ENCODE assay signal across 8 cellular contexts in genomic region chrX:49268702-49269009, GRCh38. TPM values are rescaled to one million over a fixed set of nuclear protein-coding genes. Genes with fewer than 3 reads are reported as not detected.
DNase-seq lines count a peak whose midpoint lies in the region; ATAC-seq, FAIRE-seq and TF ChIP-seq lines count a peak whose summit lies in the region.

No MANE protein-coding gene starts in this region.

- DNase-seq in heart right ventricle = no peak
- DNase-seq in left ventricle myocardium superior = no peak
- no peak for DNase-seq in MCF 10A (ENCODE audit: unreplicated experiment)
- peak in 1 of 2 donors; percentile 90 for DNase-seq in vagina (ENCODE audit: extremely low spot score in 2 of 2)
- DNase-seq in frontal cortex (ENCODE audit: low spot score in 2 of 2) = no peak
- no peak for DNase-seq in GOT3 (lab: John Stamatoyannopoulos, UW)
- DNase-seq in GM13977 (ENCODE audit: low spot score) = no peak

- BruUV-seq in MCF 10A (replicated peaks; lab: Mats Ljungman, UMichigan) = TSS peak; percentile 92

- ATAC-seq in heart right ventricle (no peak), left ventricle myocardium superior (no peak)

- H3K4me1 Mint-ChIP-seq in MCF 10A (ENCODE audit: insufficient read depth, unreplicated experiment) = peaks cover 12% of the 10 kb centered on the region

- H3K9me3 Mint-ChIP-seq in MCF 10A (ENCODE audit: unreplicated experiment) = peaks cover 14% of the 10 kb centered on the region

- TF ChIP-seq POLR2A in vagina (IDR thresholded peaks at IDR 0.05) = no peak

- intact Hi-C loops in heart right ventricle (cut with DNase I) = loop anchor here in 1 of 10 donors (10.0 kb wide), 1 partner anchor 74 kb away; no protein-coding TSS in a partner anchor
- intact Hi-C loops in left ventricle myocardium superior (cut with micrococcal nuclease) = no loop called here
- intact Hi-C loops in MCF 10A (cut with micrococcal nuclease) = loop anchor here (1.0 kb wide), 1 partner anchor 77 kb away; no protein-coding TSS in a partner anchor
- intact Hi-C loops in vagina (cut with DNase I) = loop anchor here (10.0 kb wide), 1 partner anchor 74 kb away; no protein-coding TSS in a partner anchor

- H3K4me3 Mint-ChIP-seq in MCF 10A (ENCODE audit: unreplicated experiment) = peak overlapping the region; percentile 90

- FAIRE-seq in frontal cortex (lab: Jason Lieb, UNC) = no peak

- H3K27ac ChIP-seq in heart right ventricle (peak overlapping the region; percentile 61 to 96 (median 89)), mesodermal cell (ENCODE audit: low read depth, low read length, severe bottlenecking) (peak overlapping the region; percentile 36), vagina (peak overlapping the region; percentile 85)

- TF ChIP-seq CTCF in heart right ventricle (IDR thresholded peaks at IDR 0.05) (no peak), MCF 10A (IDR thresholded peaks at IDR 0.05; ENCODE audit: unreplicated experiment) (no peak), vagina (IDR thresholded peaks at IDR 0.05) (no peak), GM13977 (IDR thresholded peaks at IDR 0.05; ENCODE audit: extremely low read depth, insufficient read depth, missing control alignments) (no peak)

- no peaks in the 10 kb centered on the region for H3K27me3 Mint-ChIP-seq in MCF 10A (ENCODE audit: insufficient read depth, unreplicated experiment)

- H3K4me1 ChIP-seq in heart right ventricle = peaks cover 0 to 39% (median 23%) of the 10 kb centered on the region in 9 donors
- H3K4me1 ChIP-seq in mesodermal cell (ENCODE audit: control insufficient read depth, insufficient read depth, low read length, poor library complexity, severe bottlenecking) = no peaks in the 10 kb centered on the region
- peaks cover 23% of the 10 kb centered on the region for H3K4me1 ChIP-seq in vagina

- 0% methylated on average over 3 to 4 of the region's 4 CpGs for WGBS in heart right ventricle, 2 donors
- 0% methylated on average over 3 of the region's 4 CpGs; no CpG with 5 or more reads in 1 of the 2 experiments for WGBS in mesodermal cell (ENCODE audit: insufficient coverage in 2 of 2), 2 experiments

- H3K27ac Mint-ChIP-seq in MCF 10A (ENCODE audit: low read depth, unreplicated experiment) = peak overlapping the region; percentile 97

- CTCF ChIA-PET in MCF 10A (lab: Yijun Ruan, JAX) = interaction anchor here (1.0 kb wide), 1 partner anchor 77 kb away, joined by 3 read pairs; no protein-coding TSS in a partner anchor

- POLR2A ChIA-PET in MCF 10A (lab: Yijun Ruan, JAX) = interaction anchor here (0.7 to 2.0 kb wide), 13 partner anchors 10 to 114 kb away, joined by 3 to 12 read pairs (median 4); partner anchors contain the start of gene CCDC22

- H3K36me3 ChIP-seq in heart right ventricle (no peaks in the 10 kb centered on the region), mesodermal cell (ENCODE audit: control insufficient read depth, insufficient read depth, low read length) (peaks cover 12% of the 10 kb centered on the region), vagina (no peaks in the 10 kb centered on the region)

- H3K36me3 Mint-ChIP-seq in MCF 10A (ENCODE audit: insufficient read depth, unreplicated experiment) = no peaks in the 10 kb centered on the region

- in situ Hi-C loops in GM13977 (cut with MboI; ENCODE audit: low pct_unique_long_range_greater_than_20kb, low sequenced_read_pairs, unreplicated experiment) = no loop called here

- H3K4me3 ChIP-seq in heart right ventricle (peak overlapping the region in 9 of 10 donors; percentile 67 to 79 (median 73)), mesodermal cell (ENCODE audit: extremely low read depth, insufficient read depth, low read length, poor library complexity, severe bottlenecking) (peak overlapping the region; percentile 49), vagina (peak overlapping the region; percentile 39 to 62)

- H3K9me3 ChIP-seq in heart right ventricle = no peaks in the 10 kb centered on the region
- no peaks in the 10 kb centered on the region for H3K9me3 ChIP-seq in mesodermal cell (ENCODE audit: control insufficient read depth, low read length)
- H3K9me3 ChIP-seq in vagina = no peaks in the 10 kb centered on the region

- H3K27me3 ChIP-seq in heart right ventricle = peaks cover 0 to 10% (median 0%) of the 10 kb centered on the region in 7 donors
- H3K27me3 ChIP-seq in vagina = no peaks in the 10 kb centered on the region

RNA-seq across cellular contexts. Expression of gene PPP1R3F, which starts 0.9 kb away (rescaled TPM):
- total RNA-seq in heart right ventricle (10 to 100 TPM; 16.1 to 26.0 (median 19.8) TPM), left ventricle myocardium superior (22.1 TPM), MCF 10A (2022) (7.0 and 9.1 TPM in 2 replicates), vagina (18.9 TPM), frontal cortex (17.1 TPM)
- polyA plus RNA-seq in heart right ventricle = 10 to 100 TPM; 10.8 to 23.1 TPM
- 5.0 TPM for polyA plus RNA-seq in mesodermal cell (2013, experiment 1 of 2)
- polyA plus RNA-seq in mesodermal cell (2013, experiment 2 of 2) = 4.8 TPM

RNA-seq across cellular contexts. Expression of gene FOXP3, which starts 4.1 kb away (rescaled TPM):
- total RNA-seq in heart right ventricle (1 to 10 TPM in 1 of 10 donors, not detected in 9; 1.2 TPM), left ventricle myocardium superior (not detected), MCF 10A (2022) (0.26 and 0.32 TPM in 2 replicates), vagina (1.5 TPM), frontal cortex (not detected)
- under 1 TPM in 1 of 2 donors, not detected in 1; 0.04 TPM for polyA plus RNA-seq in heart right ventricle
- not detected for polyA plus RNA-seq in mesodermal cell (2013, experiment 1 of 2)
- polyA plus RNA-seq in mesodermal cell (2013, experiment 2 of 2) = 0.20 TPM

RNA-seq across cellular contexts. Expression of gene CCDC22, which starts 33.4 kb away (rescaled TPM):
- total RNA-seq in heart right ventricle (10 to 100 TPM in 9 of 10 donors, 1 to 10 TPM in 1; 9.5 to 12.6 (median 11.0) TPM), left ventricle myocardium superior (12.3 TPM), MCF 10A (2022) (11.0 and 11.5 TPM in 2 replicates), vagina (8.8 TPM), frontal cortex (3.7 TPM)
- 10 to 100 TPM in 1 of 2 donors, 1 to 10 TPM in 1; 6.4 to 14.4 TPM for polyA plus RNA-seq in heart right ventricle
- 16.7 TPM for polyA plus RNA-seq in mesodermal cell (2013, experiment 1 of 2)
- polyA plus RNA-seq in mesodermal cell (2013, experiment 2 of 2) = 16.7 TPM

RNA-seq across cellular contexts. Expression of gene GAGE10, which starts 34.8 kb away (rescaled TPM):
- total RNA-seq in heart right ventricle = not detected
- polyA plus RNA-seq in heart right ventricle = not detected
- total RNA-seq in left ventricle myocardium superior = not detected
- not detected in 2 replicates for total RNA-seq in MCF 10A (2022)
- polyA plus RNA-seq in mesodermal cell (2013, experiment 1 of 2) = not detected
- not detected for polyA plus RNA-seq in mesodermal cell (2013, experiment 2 of 2)
- not detected for total RNA-seq in vagina
- not detected for total RNA-seq in frontal cortex

RNA-seq across cellular contexts. Expression of gene CACNA1F, which starts 35.5 kb away (rescaled TPM):
- total RNA-seq in heart right ventricle = under 1 TPM in 6 of 10 donors, not detected in 4; 0.05 to 0.42 (median 0.15) TPM
- polyA plus RNA-seq in heart right ventricle = under 1 TPM; 0.03 to 0.07 TPM
- total RNA-seq in left ventricle myocardium superior = 0.47 TPM
- total RNA-seq in MCF 10A (2022) = not detected in 2 replicates
- polyA plus RNA-seq in mesodermal cell (2013, experiment 1 of 2) = 0.48 TPM
- 0.46 TPM for polyA plus RNA-seq in mesodermal cell (2013, experiment 2 of 2)
- total RNA-seq in vagina = 0.25 TPM
- under 0.01 TPM for total RNA-seq in frontal cortex

Comparison
In these comparisons a context has a peak if more than half of its experiments do, and no peak if none do; other contexts are left out.
1. H3K27ac ChIP-seq: peak in every context shown above with its lines; median percentile 89 in heart right ventricle; 85 in vagina; 36 in mesodermal cell.